In genomic region chr2:168685619-168686453, GRCh38 we compare ENCODE assay signal across 15 cellular contexts.
DNase-seq lines count a peak whose midpoint lies in the region; ATAC-seq and TF ChIP-seq lines count a peak whose summit lies in the region.
"Had no signal": no experiment of that assay in that cellular context is flagged by ENCODE, and none has a peak within 500 bp of the region (broad histone marks: within the 10 kb centered on the region; RNA-seq: fewer than 3 reads in every experiment).

No MANE protein-coding gene starts in this region.

- peaks cover 10% of the 10 kb centered on the region for H3K4me1 Mint-ChIP-seq in endothelial cell (ENCODE audit: unreplicated experiment)
- H3K4me1 Mint-ChIP-seq: activated CD4-positive, alpha-beta T cell treated with anti-CD3 and anti-CD28 coated beads, Interleukin-2, amount 10 ng/mL, durations not matched to agents 7 days and 5 days had no signal

- no peak for TF ChIP-seq CTCF in endothelial cell (IDR thresholded peaks at IDR 0.05; ENCODE audit: unreplicated experiment)

- peak overlapping the region; percentile 71 for H3K4me2 ChIP-seq in skeletal muscle satellite cell (ENCODE audit: low read length)

- no peaks in the 10 kb centered on the region for H3K9me3 ChIP-seq in skeletal muscle satellite cell (replicated peaks; ENCODE audit: low read length)
- H3K9me3 ChIP-seq: heart right ventricle, MG63, uterus had no signal

- H3K27me3 Mint-ChIP-seq in endothelial cell (ENCODE audit: unreplicated experiment): peaks cover 2% of the 10 kb centered on the region
- H3K27me3 Mint-ChIP-seq: activated CD4-positive, alpha-beta T cell treated with anti-CD3 and anti-CD28 coated beads, Interleukin-2, amount 10 ng/mL, durations not matched to agents 7 days and 5 days had no signal

- peak overlapping the region; percentile 45 for H3K4me3 ChIP-seq in skeletal muscle satellite cell (ENCODE audit: low read length)
- H3K4me3 ChIP-seq: heart right ventricle, MG63, uterus had no signal

- peak overlapping the region; percentile 45 for H3K4me3 Mint-ChIP-seq in endothelial cell (ENCODE audit: unreplicated experiment)
- H3K4me3 Mint-ChIP-seq: activated CD4-positive, alpha-beta T cell treated with anti-CD3 and anti-CD28 coated beads, Interleukin-2, amount 10 ng/mL, durations not matched to agents 7 days and 5 days had no signal

- no peaks in the 10 kb centered on the region for H3K36me3 ChIP-seq in skeletal muscle satellite cell (ENCODE audit: insufficient read depth, low read length)
- H3K36me3 ChIP-seq: heart right ventricle, MG63, uterus had no signal

- no peaks in the 10 kb centered on the region for H3K27me3 ChIP-seq in skeletal muscle satellite cell (ENCODE audit: control insufficient read depth, insufficient read depth, low read length)
- H3K27me3 ChIP-seq: heart right ventricle, MG63, uterus had no signal

- H3K9me3 Mint-ChIP-seq in endothelial cell (ENCODE audit: unreplicated experiment): no peaks in the 10 kb centered on the region
- H3K9me3 Mint-ChIP-seq: activated CD4-positive, alpha-beta T cell treated with anti-CD3 and anti-CD28 coated beads, Interleukin-2, amount 10 ng/mL, durations not matched to agents 7 days and 5 days had no signal

- peaks cover 18% of the 10 kb centered on the region for H3K4me1 ChIP-seq in skeletal muscle satellite cell (ENCODE audit: control insufficient read depth, insufficient read depth, low read length)
- H3K4me1 ChIP-seq: uterus had no signal

- H3K9ac ChIP-seq in skeletal muscle satellite cell (ENCODE audit: low read depth, low read length): no peak overlapping the region

- DNase-seq in Right ventricle myocardium inferior (ENCODE audit: missing footprints): no peak
- DNase-seq in Right ventricle myocardium superior: no peak
- DNase-seq in OCI-M1 (lab: John Stamatoyannopoulos, UW): peak; percentile 97
- DNase-seq in endothelial cell (ENCODE audit: low spot score): no peak
- DNase-seq in NCI-H2227 (lab: John Stamatoyannopoulos, UW; ENCODE audit: unreplicated experiment): no peak
- DNase-seq: activated CD4-positive, alpha-beta T cell treated with anti-CD3 and anti-CD28 coated beads, Interleukin-2, amount 10 ng/mL, durations not matched to agents 7 days and 5 days; DMS 273 treated with DMSO at 0.1 percent for 48 hours; heart right ventricle; MG63; nucleus accumbens; uterus had no signal

- intact Hi-C loops in Right ventricle myocardium inferior (cut with DNase I) (loop anchor here (5.0 kb wide), 2 partner anchors 119 to 244 kb away; no protein-coding TSS in a partner anchor), Right ventricle myocardium superior (cut with DNase I) (no loop called here)

- H3K36me3 Mint-ChIP-seq in endothelial cell (ENCODE audit: low read depth, unreplicated experiment): peaks cover 3% of the 10 kb centered on the region

- ATAC-seq in Right ventricle myocardium inferior: peak; percentile 44
- no peak for ATAC-seq in Right ventricle myocardium superior (ENCODE audit: poor library complexity)
- no peak for ATAC-seq in GM19452 (IDR thresholded peaks at IDR 0.05; ENCODE audit: unreplicated experiment)
- ATAC-seq in GM19397 (IDR thresholded peaks at IDR 0.05; ENCODE audit: unreplicated experiment): no peak
- ATAC-seq: left lobe of liver had no signal

- H3K27ac Mint-ChIP-seq in endothelial cell (ENCODE audit: unreplicated experiment): peak overlapping the region; percentile 65
- H3K27ac Mint-ChIP-seq: activated CD4-positive, alpha-beta T cell treated with anti-CD3 and anti-CD28 coated beads, Interleukin-2, amount 10 ng/mL, durations not matched to agents 7 days and 5 days had no signal
